1 cellular context compared by ENCODE assay signal in genomic region chr2:127700527-127701192, GRCh38.
TF ChIP-seq lines count a peak whose summit lies in the region.

No MANE protein-coding gene starts in this region.

TF ChIP-seq in liver, 16 proteins besides CTCF, POLR2A, EP300 and RAD21 (continued from another document):
- TF ChIP-seq ATF3 (IDR thresholded peaks at IDR 0.05) (peak; percentile 33), HNF4A (conservative IDR thresholded peaks at IDR 0.05) (peak in 1 of 2 donors; percentile 15), NR2F2 (IDR thresholded peaks at IDR 0.05) (no peak), ZBTB33 (IDR thresholded peaks at IDR 0.05) (no peak), HNF4G (IDR thresholded peaks at IDR 0.05) (no peak), GABPA (IDR thresholded peaks at IDR 0.05 in 1 of 2, conservative IDR thresholded peaks at IDR 0.05 in 1 of 2) (no peak), JUND (IDR thresholded peaks at IDR 0.05) (no peak), MAX (IDR thresholded peaks at IDR 0.05) (peak; percentile 25), FOXA2 (IDR thresholded peaks at IDR 0.05) (no peak), FOXA1 (IDR thresholded peaks at IDR 0.05) (no peak), RXRA (IDR thresholded peaks at IDR 0.05) (no peak), YY1 (IDR thresholded peaks at IDR 0.05) (no peak)
